ENCODE assay signal across 13 cellular contexts in the genomic region with DNA sequence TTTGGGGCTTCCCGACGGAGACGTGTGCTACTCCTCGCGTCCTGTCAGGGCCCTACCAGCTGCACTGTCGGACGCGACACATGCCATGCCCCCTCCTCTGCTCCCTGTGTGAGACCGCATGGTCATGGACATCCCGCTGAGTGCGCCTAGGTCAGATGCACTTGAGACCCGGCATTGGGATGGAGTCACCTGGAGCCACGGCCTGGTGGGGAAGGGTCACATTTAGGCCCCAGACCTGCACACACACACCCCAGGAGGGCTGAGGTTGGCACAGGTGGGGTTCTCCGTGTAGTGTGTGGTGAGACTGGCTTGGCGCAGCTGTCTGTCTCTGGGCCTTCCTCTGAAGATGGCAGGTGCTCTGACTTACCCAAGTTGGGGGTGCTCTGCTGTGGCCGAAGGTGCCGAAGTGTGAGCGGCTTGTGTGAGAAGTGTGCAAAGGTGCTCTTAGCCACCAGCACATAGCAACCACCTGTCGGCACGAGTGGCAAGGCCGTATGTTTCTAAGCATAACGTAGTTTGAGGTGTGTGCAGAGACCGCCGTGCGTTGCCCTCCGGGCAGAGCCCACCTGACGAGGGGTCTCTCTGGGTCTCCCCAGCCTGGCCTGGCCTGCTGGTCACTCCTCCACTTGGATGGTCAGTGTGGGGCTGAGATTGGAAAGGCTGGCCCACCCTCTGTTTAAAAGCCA.
A peak's percentile ranks its signal among the peaks of the same experiment; 100 is the strongest.
DNase-seq lines count a peak whose midpoint lies in the region; ATAC-seq and TF ChIP-seq lines count a peak whose summit lies in the region.
"Had no signal": no experiment of that assay in that cellular context is flagged by ENCODE, and none has a peak within 500 bp of the region (broad histone marks: within the 10 kb centered on the region; RNA-seq: fewer than 3 reads in every experiment).

No MANE protein-coding gene starts in this region.

- H3K4me1 Mint-ChIP-seq in neural progenitor cell, result peaks cover 33% of the 10 kb centered on the region

- no peaks in the 10 kb centered on the region for H3K9me3 Mint-ChIP-seq in neural progenitor cell

- DNase-seq in GM13977 (ENCODE audit: low spot score), result peak; percentile 23
- peak; percentile 61 for DNase-seq in RWPE2 (ENCODE audit: low spot score)
- DNase-seq in neural progenitor cell (ENCODE audit: low spot score), result peak; percentile 1
- no peak for DNase-seq in upper lobe of right lung
- no peak for DNase-seq in NCI-H1105 (lab: John Stamatoyannopoulos, UW)
- DNase-seq in NCI-H2196 treated with DMSO at 0.1 percent for 48 hours (lab: John Stamatoyannopoulos, UW; ENCODE audit: unreplicated experiment), result no peak
- no peak for DNase-seq in trophoblast cell
- DNase-seq: BE2C; CD4-positive, alpha-beta memory T cell; DMS79; GM23248 had no signal

- no peaks in the 10 kb centered on the region for H3K9me3 ChIP-seq in RWPE2 (ENCODE audit: severe bottlenecking)
- no peaks in the 10 kb centered on the region for H3K9me3 ChIP-seq in neural progenitor cell (ENCODE audit: low read depth)
- H3K9me3 ChIP-seq in upper lobe of right lung, result no peaks in the 10 kb centered on the region
- H3K9me3 ChIP-seq in trophoblast cell (ENCODE audit: insufficient read depth, low read depth, low read length), result peaks cover 3% of the 10 kb centered on the region
- H3K9me3 ChIP-seq: BE2C had no signal

- peaks cover 7% of the 10 kb centered on the region for H3K36me3 Mint-ChIP-seq in neural progenitor cell

- no peak overlapping the region for H4K91ac ChIP-seq in trophoblast cell (ENCODE audit: low read depth, low read length)

- H3K23ac ChIP-seq in trophoblast cell (ENCODE audit: low read length), result no peak overlapping the region

- H4K20me1 ChIP-seq in neural progenitor cell (ENCODE audit: low read depth), result no peaks in the 10 kb centered on the region

- ATAC-seq in RWPE2 (ENCODE audit: low read depth) (no peak), upper lobe of right lung (peak; percentile 10)
- ATAC-seq: GM12878 had no signal

- H4K8ac ChIP-seq in trophoblast cell (ENCODE audit: low read depth, low read length), result no peak overlapping the region

- TF ChIP-seq CTCF in GM13977 (IDR thresholded peaks at IDR 0.05; ENCODE audit: extremely low read depth, insufficient read depth, missing control alignments), result no peak
- no peak for TF ChIP-seq CTCF in RWPE2 (IDR thresholded peaks at IDR 0.05; ENCODE audit: poor library complexity, severe bottlenecking)
- TF ChIP-seq CTCF in neural progenitor cell (IDR thresholded peaks at IDR 0.05), result no peak
- TF ChIP-seq CTCF in upper lobe of right lung (IDR thresholded peaks at IDR 0.05), result no peak

- no peak overlapping the region for H3K4me3 Mint-ChIP-seq in neural progenitor cell
- H3K4me3 Mint-ChIP-seq: CD4-positive, alpha-beta memory T cell had no signal

- H3K36me3 ChIP-seq in RWPE2 (ENCODE audit: low read depth) (0 out of 2 replicates have a peak, but pooled peaks cover 3% of the 10 kb centered on the region), neural progenitor cell (no peaks in the 10 kb centered on the region), upper lobe of right lung (peaks cover 19% of the 10 kb centered on the region), trophoblast cell (ENCODE audit: control insufficient read depth in 1 of 2, insufficient read depth in 2 of 2, low read length in 2 of 2) (peaks cover 16 to 21% of the 10 kb centered on the region in 2 experiments)

- peaks cover 8% of the 10 kb centered on the region for H3K79me1 ChIP-seq in trophoblast cell (ENCODE audit: low read length)

- in situ Hi-C loops in GM13977 (cut with MboI; ENCODE audit: low pct_unique_long_range_greater_than_20kb, low sequenced_read_pairs, unreplicated experiment), result no loop called here

- H3K4me1 ChIP-seq in RWPE2 (ENCODE audit: insufficient read depth, poor library complexity, severe bottlenecking) (no peaks in the 10 kb centered on the region), neural progenitor cell (peaks cover 22% of the 10 kb centered on the region), upper lobe of right lung (peaks cover 14% of the 10 kb centered on the region), trophoblast cell (ENCODE audit: control insufficient read depth in 1 of 2, insufficient read depth in 2 of 2, low read length in 2 of 2) (peaks cover 19 to 20% of the 10 kb centered on the region in 2 experiments)
- H3K4me1 ChIP-seq: BE2C had no signal

- no peak overlapping the region for H3K18ac ChIP-seq in trophoblast cell (ENCODE audit: low read length)

- H3K79me2 ChIP-seq in neural progenitor cell (ENCODE audit: low read depth), result no peaks in the 10 kb centered on the region
- H3K79me2 ChIP-seq in trophoblast cell (ENCODE audit: control insufficient read depth, insufficient read depth, low read length, poor library complexity), result no peaks in the 10 kb centered on the region

- no peaks in the 10 kb centered on the region for H3F3A ChIP-seq in neural progenitor cell (ENCODE audit: low read depth)

- no peak overlapping the region for H3K4me2 ChIP-seq in neural progenitor cell
- no peak overlapping the region for H3K4me2 ChIP-seq in trophoblast cell (ENCODE audit: low read length)

- H4K12ac ChIP-seq in trophoblast cell (ENCODE audit: low read depth, low read length), result no peak overlapping the region

- H3K27me3 ChIP-seq in RWPE2 (ENCODE audit: insufficient read depth, poor library complexity, severe bottlenecking) (no peaks in the 10 kb centered on the region), neural progenitor cell (no peaks in the 10 kb centered on the region), upper lobe of right lung (no peaks in the 10 kb centered on the region), trophoblast cell (ENCODE audit: insufficient read depth, low read length) (no peaks in the 10 kb centered on the region)
- H3K27me3 ChIP-seq: BE2C had no signal

- H2BK120ac ChIP-seq in trophoblast cell (ENCODE audit: insufficient read depth, low read length, poor library complexity), result no peak overlapping the region

- H3K14ac ChIP-seq in trophoblast cell (ENCODE audit: low read length), result no peak overlapping the region

- peaks cover 6% of the 10 kb centered on the region for H3K27me3 Mint-ChIP-seq in neural progenitor cell (ENCODE audit: insufficient read depth, low read depth)
- H3K27me3 Mint-ChIP-seq: CD4-positive, alpha-beta memory T cell had no signal

- H3K9ac ChIP-seq in neural progenitor cell (no peak overlapping the region), trophoblast cell (ENCODE audit: low read length) (no peak overlapping the region)
- H3K9ac ChIP-seq: GM23248 had no signal

- no peak overlapping the region for H2BK12ac ChIP-seq in trophoblast cell (ENCODE audit: low read length)

- no peak overlapping the region for H3K4ac ChIP-seq in trophoblast cell (ENCODE audit: low read depth, low read length)

- intact Hi-C loops in upper lobe of right lung (cut with DNase I), result no loop called here

- no peak overlapping the region for H2AFZ ChIP-seq in neural progenitor cell (replicated peaks)
- no peak overlapping the region for H2AFZ ChIP-seq in trophoblast cell (ENCODE audit: insufficient read depth, low read length, poor library complexity)
- H2AFZ ChIP-seq: GM23248 had no signal

- H2AK5ac ChIP-seq in trophoblast cell (ENCODE audit: low read length), result no peak overlapping the region

- no peak overlapping the region for H3K27ac Mint-ChIP-seq in neural progenitor cell
- H3K27ac Mint-ChIP-seq: CD4-positive, alpha-beta memory T cell had no signal

- H3K4me3 ChIP-seq in RWPE2 (ENCODE audit: severe bottlenecking), result no peak overlapping the region
- H3K4me3 ChIP-seq in neural progenitor cell, result no peak overlapping the region
- no peak overlapping the region for H3K4me3 ChIP-seq in upper lobe of right lung
- H3K4me3 ChIP-seq in trophoblast cell (ENCODE audit: low read depth, low read length), result no peak overlapping the region
- H3K4me3 ChIP-seq: GM12878, GM23248 had no signal

- no CpG with 5 or more reads among the region's 27 CpGs for WGBS in trophoblast cell (ENCODE audit: extremely low coverage, insufficient coverage, insufficient read length)

- H2BK5ac ChIP-seq in trophoblast cell (ENCODE audit: low read depth, low read length, poor library complexity), result no peak overlapping the region

- H3K27ac ChIP-seq in RWPE2 (ENCODE audit: poor library complexity, severe bottlenecking) (no peak overlapping the region), neural progenitor cell (no peak overlapping the region), upper lobe of right lung (no peak overlapping the region), trophoblast cell (ENCODE audit: low read depth, low read length) (no peak overlapping the region)
- H3K27ac ChIP-seq: C4-2B, GM23248 had no signal

Comparison
In these comparisons a context has a peak if more than half of its experiments do, and no peak if none do; other contexts are left out.
1. DNase-seq: peak in GM13977 (single experiment), RWPE2 (single experiment) and neural progenitor cell (single experiment); none in upper lobe of right lung (single experiment), NCI-H1105 (single experiment), NCI-H2196 treated with DMSO at 0.1 percent for 48 hours (single experiment) and trophoblast cell (0 of 2).